ENCODE assay signal across 10 cellular contexts in genomic region chr17:27379863-27380533, GRCh38.
DNase-seq lines count a peak whose midpoint lies in the region; ATAC-seq and TF ChIP-seq lines count a peak whose summit lies in the region.
"Had no signal": no experiment of that assay in that cellular context is flagged by ENCODE, and none has a peak within 500 bp of the region (broad histone marks: within the 10 kb centered on the region; RNA-seq: fewer than 3 reads in every experiment).

No MANE protein-coding gene starts in this region.

- intact Hi-C loops in esophagus muscularis mucosa (cut with DNase I): loop anchor here (10.0 kb wide), 1 partner anchor 225 kb away; no protein-coding TSS in a partner anchor

- no peak for ATAC-seq in GM18520 (IDR thresholded peaks at IDR 0.05; ENCODE audit: unreplicated experiment)
- ATAC-seq in GM19463 (IDR thresholded peaks at IDR 0.05; ENCODE audit: unreplicated experiment): no peak
- no peak for ATAC-seq in GM21529 (IDR thresholded peaks at IDR 0.05; ENCODE audit: unreplicated experiment)
- no peak for ATAC-seq in HG03135 (IDR thresholded peaks at IDR 0.05; ENCODE audit: unreplicated experiment)

- peak overlapping the region; percentile 78 for H3K18ac ChIP-seq in neuronal stem cell (ENCODE audit: low read length)

- H2BK15ac ChIP-seq in neuronal stem cell (ENCODE audit: low read length): peak overlapping the region; percentile 8

- peak overlapping the region; percentile 47 for H3K4me2 ChIP-seq in neuronal stem cell (ENCODE audit: insufficient read depth, low read length, poor library complexity, severe bottlenecking)

- H3K4me3 ChIP-seq in AG09309 (ENCODE audit: control insufficient read depth, low read depth, low read length) (peak overlapping the region; percentile 35), esophagus muscularis mucosa (peak overlapping the region; percentile 38 to 50 (median 43)), neuronal stem cell (ENCODE audit: low read length in 2 of 2) (no peak overlapping the region)
- H3K4me3 ChIP-seq: cardiac muscle cell had no signal

- H2BK12ac ChIP-seq in neuronal stem cell (ENCODE audit: low read length): peak overlapping the region; percentile 94

- no peak for TF ChIP-seq EP300 in esophagus muscularis mucosa (IDR thresholded peaks at IDR 0.05)

- H3K4me1 ChIP-seq in esophagus muscularis mucosa: peaks cover 16 to 37% (median 32%) of the 10 kb centered on the region in 4 donors
- peaks cover 9 to 19% of the 10 kb centered on the region in 2 donors for H3K4me1 ChIP-seq in neuronal stem cell (ENCODE audit: control insufficient read depth in 2 of 2, insufficient read depth in 1 of 2, low read depth in 1 of 2, low read length in 2 of 2)

- H3K9me3 ChIP-seq in esophagus muscularis mucosa (no peaks in the 10 kb centered on the region), neuronal stem cell (replicated peaks in 1 of 2; ENCODE audit: control insufficient read depth in 2 of 2, insufficient read depth in 1 of 2, low read depth in 1 of 2, low read length in 2 of 2) (peaks cover 0 to 1% of the 10 kb centered on the region in 2 donors)

- no peak overlapping the region for H2BK120ac ChIP-seq in neuronal stem cell (ENCODE audit: low read depth, low read length)

- H3K4ac ChIP-seq in neuronal stem cell (ENCODE audit: low read length): no peak overlapping the region

- 9% methylated on average over 21 of the region's 21 CpGs for WGBS in esophagus muscularis mucosa
- no CpG with 5 or more reads among the region's 21 CpGs for WGBS in neuronal stem cell (ENCODE audit: extremely low coverage in 2 of 2, insufficient read length in 2 of 2, insufficient replicate concordance in 1 of 2), 2 donors

- TF ChIP-seq POLR2A in esophagus muscularis mucosa (IDR thresholded peaks at IDR 0.05; ENCODE audit: low read depth): no peak

- peak overlapping the region; percentile 88 for H2AFZ ChIP-seq in neuronal stem cell (ENCODE audit: low read length)

- H2AK5ac ChIP-seq in neuronal stem cell (ENCODE audit: low read depth, low read length): peak overlapping the region; percentile 73

- DNase-seq in AG09309 (ENCODE audit: low read depth): no peak
- DNase-seq in NCI-H748 treated with DMSO at 0.1 percent for 48 hours (lab: John Stamatoyannopoulos, UW): peak; percentile 9
- DNase-seq in esophagus muscularis mucosa (ENCODE audit: extremely low spot score): no peak
- peak; percentile 63 for DNase-seq in neuronal stem cell (ENCODE audit: low spot score)
- DNase-seq: KBM-7 had no signal

- no peaks in the 10 kb centered on the region for H3K79me1 ChIP-seq in neuronal stem cell (ENCODE audit: low read depth, low read length)

- TF ChIP-seq CTCF in AG09309 (IDR thresholded peaks at IDR 0.05; ENCODE audit: control insufficient read depth, insufficient read depth, low read depth, low read length, missing control alignments): no peak
- no peak for TF ChIP-seq CTCF in esophagus muscularis mucosa (IDR thresholded peaks at IDR 0.05)

- peak overlapping the region; percentile 62 for H2BK5ac ChIP-seq in neuronal stem cell (ENCODE audit: low read length)

- H4K8ac ChIP-seq in neuronal stem cell (ENCODE audit: low read depth, low read length): no peak overlapping the region

- no peak overlapping the region for H4K91ac ChIP-seq in neuronal stem cell (ENCODE audit: low read depth, low read length, poor library complexity)

- H3K27ac ChIP-seq in esophagus muscularis mucosa (replicated peaks in 1 of 4) (peak overlapping the region in 3 of 4 donors; percentile 39 to 43 (median 40)), neuronal stem cell (replicated peaks; ENCODE audit: low read length) (peak overlapping the region; percentile 87)
- H3K27ac ChIP-seq: cardiac muscle cell had no signal

- no peak overlapping the region for H3K23ac ChIP-seq in neuronal stem cell (ENCODE audit: low read depth, low read length, poor library complexity)

- no peaks in the 10 kb centered on the region for H3K27me3 ChIP-seq in esophagus muscularis mucosa
- no peaks in the 10 kb centered on the region for H3K27me3 ChIP-seq in neuronal stem cell (ENCODE audit: control insufficient read depth in 3 of 3, insufficient read depth in 3 of 3, low read depth in 1 of 3, low read length in 3 of 3)
- H3K27me3 ChIP-seq: cardiac muscle cell had no signal

- no peak overlapping the region for H3K14ac ChIP-seq in neuronal stem cell (ENCODE audit: low read length)

- H3K36me3 ChIP-seq in esophagus muscularis mucosa: no peaks in the 10 kb centered on the region
- H3K36me3 ChIP-seq in neuronal stem cell (replicated peaks in 1 of 2; ENCODE audit: control insufficient read depth in 2 of 2, insufficient read depth in 2 of 2, low read length in 2 of 2): no peaks in the 10 kb centered on the region
- H3K36me3 ChIP-seq: cardiac muscle cell had no signal

- peak overlapping the region; percentile 38 for H3K9ac ChIP-seq in neuronal stem cell (ENCODE audit: low read depth, low read length, poor library complexity)

Comparison
In these comparisons a context has a peak if more than half of its experiments do, and no peak if none do; other contexts are left out.
1. DNase-seq: peak in NCI-H748 treated with DMSO at 0.1 percent for 48 hours (single experiment) and neuronal stem cell (single experiment); none in AG09309 (single experiment) and esophagus muscularis mucosa (single experiment).
2. H3K4me3 ChIP-seq: peak in AG09309 (single experiment) and esophagus muscularis mucosa (4 of 4); none in neuronal stem cell (0 of 2).